1 cellular context compared by ENCODE assay signal in the genomic region with DNA sequence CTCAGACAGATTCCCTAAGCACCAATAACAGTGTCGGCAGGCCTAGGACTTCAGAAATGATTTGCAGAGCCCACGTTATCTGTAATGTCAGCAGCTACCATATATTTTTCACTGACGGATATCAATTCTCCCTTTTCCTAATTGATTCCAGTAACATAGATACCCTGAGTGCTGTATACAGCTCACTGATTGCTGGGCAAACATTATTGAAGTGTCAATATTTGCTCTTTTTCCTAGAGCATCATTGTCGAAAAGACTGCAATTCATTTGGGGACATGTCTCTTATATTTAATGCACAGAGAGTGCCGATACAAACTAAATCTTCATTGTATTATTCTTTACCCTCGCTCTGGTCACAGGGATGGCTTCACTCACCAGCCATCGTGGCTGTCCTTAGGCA.
TF ChIP-seq lines count a peak whose summit lies in the region.

No MANE protein-coding gene starts in this region.

TF ChIP-seq in GM23338, 12 proteins besides CTCF, POLR2A, EP300 and RAD21 (continued from another document):
- TF ChIP-seq ZNF114 (CRISPR knock-in tag; IDR thresholded peaks at IDR 0.05): no peak
- TF ChIP-seq JUNB (IDR thresholded peaks at IDR 0.05; ENCODE audit: unreplicated experiment): no peak
- TF ChIP-seq, protein P1, sequence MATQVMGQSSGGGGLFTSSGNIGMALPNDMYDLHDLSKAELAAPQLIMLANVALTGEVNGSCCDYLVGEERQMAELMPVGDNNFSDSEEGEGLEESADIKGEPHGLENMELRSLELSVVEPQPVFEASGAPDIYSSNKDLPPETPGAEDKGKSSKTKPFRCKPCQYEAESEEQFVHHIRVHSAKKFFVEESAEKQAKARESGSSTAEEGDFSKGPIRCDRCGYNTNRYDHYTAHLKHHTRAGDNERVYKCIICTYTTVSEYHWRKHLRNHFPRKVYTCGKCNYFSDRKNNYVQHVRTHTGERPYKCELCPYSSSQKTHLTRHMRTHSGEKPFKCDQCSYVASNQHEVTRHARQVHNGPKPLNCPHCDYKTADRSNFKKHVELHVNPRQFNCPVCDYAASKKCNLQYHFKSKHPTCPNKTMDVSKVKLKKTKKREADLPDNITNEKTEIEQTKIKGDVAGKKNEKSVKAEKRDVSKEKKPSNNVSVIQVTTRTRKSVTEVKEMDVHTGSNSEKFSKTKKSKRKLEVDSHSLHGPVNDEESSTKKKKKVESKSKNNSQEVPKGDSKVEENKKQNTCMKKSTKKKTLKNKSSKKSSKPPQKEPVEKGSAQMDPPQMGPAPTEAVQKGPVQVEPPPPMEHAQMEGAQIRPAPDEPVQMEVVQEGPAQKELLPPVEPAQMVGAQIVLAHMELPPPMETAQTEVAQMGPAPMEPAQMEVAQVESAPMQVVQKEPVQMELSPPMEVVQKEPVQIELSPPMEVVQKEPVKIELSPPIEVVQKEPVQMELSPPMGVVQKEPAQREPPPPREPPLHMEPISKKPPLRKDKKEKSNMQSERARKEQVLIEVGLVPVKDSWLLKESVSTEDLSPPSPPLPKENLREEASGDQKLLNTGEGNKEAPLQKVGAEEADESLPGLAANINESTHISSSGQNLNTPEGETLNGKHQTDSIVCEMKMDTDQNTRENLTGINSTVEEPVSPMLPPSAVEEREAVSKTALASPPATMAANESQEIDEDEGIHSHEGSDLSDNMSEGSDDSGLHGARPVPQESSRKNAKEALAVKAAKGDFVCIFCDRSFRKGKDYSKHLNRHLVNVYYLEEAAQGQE (IDR thresholded peaks at IDR 0.05; ENCODE audit: unreplicated experiment): no peak
- no peak for TF ChIP-seq STAT1 (IDR thresholded peaks at IDR 0.05; ENCODE audit: unreplicated experiment)
